1 cellular context compared by ENCODE assay signal in genomic region chr7:158609313-158609974, GRCh38.
TF ChIP-seq lines count a peak whose summit lies in the region.

No MANE protein-coding gene starts in this region.

TF ChIP-seq in HepG2, 621 proteins besides CTCF, POLR2A, EP300 and RAD21:
- TF ChIP-seq ZNF44 (CRISPR knock-in tag; IDR thresholded peaks at IDR 0.05) = no peak
- no peak for TF ChIP-seq MZF1 (CRISPR knock-in tag; IDR thresholded peaks at IDR 0.05; ENCODE audit: borderline replicate concordance)
- TF ChIP-seq NONO (IDR thresholded peaks at IDR 0.05) = no peak
- no peak for TF ChIP-seq NONO (CRISPR knock-in tag; conservative IDR thresholded peaks at IDR 0.05)
- TF ChIP-seq POLR2AphosphoS2 (IDR thresholded peaks at IDR 0.05; ENCODE audit: low read depth, low read length) = no peak
- TF ChIP-seq ZNF75D (CRISPR knock-in tag; IDR thresholded peaks at IDR 0.05; ENCODE audit: borderline replicate concordance) = no peak
- no peak for TF ChIP-seq ZFP36L2 (CRISPR knock-in tag; IDR thresholded peaks at IDR 0.05)
- TF ChIP-seq ISX (CRISPR knock-in tag; conservative IDR thresholded peaks at IDR 0.05) = no peak
TF ChIP-seq in HepG2: peak in this region for 0.
